Comparison of ENCODE assay signal across 22 cellular contexts in genomic region chr4:138232364-138232763, GRCh38. TPM values are rescaled to one million over a fixed set of nuclear protein-coding genes. Genes with fewer than 3 reads are reported as not detected.
DNase-seq lines count a peak whose midpoint lies in the region; ATAC-seq, FAIRE-seq and TF ChIP-seq lines count a peak whose summit lies in the region.
"Had no signal": no experiment of that assay in that cellular context is flagged by ENCODE, and none has a peak within 500 bp of the region (broad histone marks: within the 10 kb centered on the region; RNA-seq: fewer than 3 reads in every experiment).

No MANE protein-coding gene starts in this region.

- no peak overlapping the region for H3K4me3 ChIP-seq in A673 (ENCODE audit: low read depth, low read length, poor library complexity, severe bottlenecking)
- H3K4me3 ChIP-seq in IMR-90 (ENCODE audit: insufficient read depth, low read depth, low read length), result no peak overlapping the region
- H3K4me3 ChIP-seq in K562, result no peak overlapping the region
- H3K4me3 ChIP-seq in foreskin fibroblast (ENCODE audit: low read depth in 1 of 2, low read length in 2 of 2), result no peak overlapping the region
- H3K4me3 ChIP-seq: BLaER1 treated with 17β-estradiol and CSF1 and Interleukin-3, amounts not matched to agents 10 nM and 100 nM; HAP-1 had no signal

- CTCF ChIA-PET in A673 (lab: Charles Lee), result no interaction called here
- CTCF ChIA-PET in IMR-90 (lab: Yijun Ruan, JAX), result interaction anchor here (1.2 kb wide), 1 partner anchor 9 kb away, joined by 3 read pairs; the partner anchor contains the start of gene SLC7A11
- CTCF ChIA-PET in K562 (lab: Yijun Ruan, JAX; ENCODE audit: low intra/inter-chr PET ratio), result no interaction called here

- in situ Hi-C loops in IMR-90 (cut with MboI; ENCODE audit: low sequenced_read_pairs) (no loop called here), K562 (cut with MboI) (no loop called here)

- no peak overlapping the region for H2AK9ac ChIP-seq in IMR-90 (replicated peaks; ENCODE audit: low read depth, low read length, poor library complexity)

- TF ChIP-seq CTCF in A673 (conservative IDR thresholded peaks at IDR 0.05; ENCODE audit: low read depth, low read length) (no peak), IMR-90 (conservative IDR thresholded peaks at IDR 0.05; ENCODE audit: low read depth, low read length) (no peak), K562 (IDR thresholded peaks at IDR 0.05 in 2 of 3, conservative IDR thresholded peaks at IDR 0.05 in 1 of 3; ENCODE audit: insufficient read depth in 2 of 3, low read depth in 1 of 3, low read length in 3 of 3) (no peak), foreskin fibroblast (IDR thresholded peaks at IDR 0.05; ENCODE audit: low read depth, low read length) (no peak)

- BruUV-seq in A673 (replicated peaks; lab: Mats Ljungman, UMichigan), result no TSS peak
- no TSS peak for BruUV-seq in IMR-90 (replicated peaks; lab: Mats Ljungman, UMichigan)
- BruUV-seq in K562 (replicated peaks; lab: Mats Ljungman, UMichigan), result no TSS peak

- no peak overlapping the region for H3K23ac ChIP-seq in IMR-90 (ENCODE audit: low read depth, low read length)

- peak overlapping the region; percentile 35; the same call in 1 of the 2 replicates for H2AK5ac ChIP-seq in IMR-90 (ENCODE audit: low read depth, low read length)

- no peak overlapping the region; the same call in 2 of the 3 replicates for H2BK15ac ChIP-seq in IMR-90 (ENCODE audit: low read depth, low read length)

- H3K18ac ChIP-seq in IMR-90 (ENCODE audit: low read depth, low read length), result peak overlapping the region; percentile 79

- H3K36me3 ChIP-seq in A673 (ENCODE audit: insufficient read depth, low read length, poor library complexity, severe bottlenecking), result peaks cover 61% of the 10 kb centered on the region
- H3K36me3 ChIP-seq in IMR-90 (ENCODE audit: control insufficient read depth, insufficient read depth, low read length), result peaks cover 17% of the 10 kb centered on the region
- peaks cover 56% of the 10 kb centered on the region for H3K36me3 ChIP-seq in K562 (ENCODE audit: control insufficient read depth, insufficient read depth, low read length)
- H3K36me3 ChIP-seq: BE2C had no signal

- H3K9me3 ChIP-seq in A673 (ENCODE audit: low read depth, low read length, poor library complexity, severe bottlenecking) (no peaks in the 10 kb centered on the region), IMR-90 (ENCODE audit: control insufficient read depth, insufficient read depth, low read length) (no peaks in the 10 kb centered on the region), K562 (replicated peaks; ENCODE audit: control insufficient read depth, insufficient read depth, low read depth, low read length) (no peaks in the 10 kb centered on the region)
- H3K9me3 ChIP-seq: BE2C; BLaER1 treated with 17β-estradiol and CSF1 and Interleukin-3, amounts not matched to agents 10 nM and 100 nM; HAP-1 had no signal

- H3K14ac ChIP-seq in IMR-90 (replicated peaks; ENCODE audit: low read depth, low read length), result no peak overlapping the region

- H2AFZ ChIP-seq in IMR-90 (replicated peaks; ENCODE audit: low read length, poor library complexity) (no peak overlapping the region), K562 (ENCODE audit: low read depth, low read length) (no peak overlapping the region)

- peak overlapping the region; percentile 72 for H2BK5ac ChIP-seq in IMR-90 (ENCODE audit: low read depth, low read length, poor library complexity, severe bottlenecking)

- peaks cover 68% of the 10 kb centered on the region for H3K79me2 ChIP-seq in K562 (ENCODE audit: control insufficient read depth, insufficient read depth, low read length)

- dilution Hi-C loops in IMR-90 (cut with HindIII; ENCODE audit: low sequenced_read_pairs, unreplicated experiment), result no loop called here

- H3K9me1 ChIP-seq in IMR-90 (ENCODE audit: insufficient read depth, low read length) (peaks cover 3% of the 10 kb centered on the region), K562 (ENCODE audit: control insufficient read depth, insufficient read depth, low read length) (no peaks in the 10 kb centered on the region)

- no peaks in the 10 kb centered on the region for H3K27me3 ChIP-seq in A673 (replicated peaks; ENCODE audit: insufficient read depth, low read depth, low read length, poor library complexity)
- no peaks in the 10 kb centered on the region for H3K27me3 ChIP-seq in IMR-90 (ENCODE audit: control insufficient read depth, insufficient read depth, low read length)
- H3K27me3 ChIP-seq in K562 (ENCODE audit: control insufficient read depth in 2 of 2, insufficient read depth in 2 of 2, low read length in 2 of 2), result no peaks in the 10 kb centered on the region
- H3K27me3 ChIP-seq: BE2C; BLaER1 treated with 17β-estradiol and CSF1 and Interleukin-3, amounts not matched to agents 10 nM and 100 nM had no signal

- TF ChIP-seq POLR2A in IMR-90 (IDR thresholded peaks at IDR 0.05; ENCODE audit: low read depth, low read length) (no peak), K562 (conservative IDR thresholded peaks at IDR 0.05) (no peak)

- 0 out of 2 replicates have a peak overlapping the region, but pooled peaks have one; percentile 28 for H4K91ac ChIP-seq in IMR-90 (ENCODE audit: insufficient read depth, low read depth, low read length)

- H3K79me1 ChIP-seq in IMR-90 (ENCODE audit: low read depth in 1 of 2, low read length in 2 of 2), result peaks cover 18 to 35% of the 10 kb centered on the region in 2 experiments

- POLR2A ChIA-PET in A673 (lab: Charles Lee; ENCODE audit: low non-redundant PET), result interaction anchor here (0.8 kb wide), 1 partner anchor 10 kb away, joined by 4 read pairs; the partner anchor contains the start of gene SLC7A11
- POLR2A ChIA-PET in IMR-90 (lab: Charles Lee; ENCODE audit: unreplicated experiment), result no interaction called here
- POLR2A ChIA-PET in K562 (lab: Yijun Ruan, JAX), result interaction anchor here (1.0 to 5.5 kb wide), 2 partner anchors 9 to 11 kb away, joined by 3 to 40 read pairs; partner anchors contain the start of gene SLC7A11

- H3K4ac ChIP-seq in IMR-90 (ENCODE audit: low read depth, low read length), result peak overlapping the region; percentile 20; the same call in 1 of the 2 replicates

- peak overlapping the region in 1 of 2 experiments; percentile 46; a peak in 2 of 4 replicates for H4K8ac ChIP-seq in IMR-90 (ENCODE audit: low read depth in 2 of 2, low read length in 2 of 2)

- peak overlapping the region; percentile 59 for H2BK120ac ChIP-seq in IMR-90 (ENCODE audit: low read depth, low read length)

- H3K56ac ChIP-seq in IMR-90 (ENCODE audit: extremely low read depth, insufficient read depth, low read length), result no peak overlapping the region; the same call in 1 of the 2 replicates

- FAIRE-seq in K562 (lab: Jason Lieb, UNC), result no peak
- FAIRE-seq: D721Med, GM12891, GM18507, H54 had no signal

- TF ChIP-seq EP300 in K562 (IDR thresholded peaks at IDR 0.05; ENCODE audit: low read length), result no peak

- TF ChIP-seq RAD21 in IMR-90 (IDR thresholded peaks at IDR 0.05; ENCODE audit: low read length) (no peak), K562 (CRISPR knock-in tag; conservative IDR thresholded peaks at IDR 0.05 in 1 of 2, IDR thresholded peaks at IDR 0.05 in 1 of 2) (no peak)

- DNase-seq in A673 (ENCODE audit: low spot score) (no peak), IMR-90 (no peak), K562 (ENCODE audit: extremely low read depth in 1 of 4, low spot score in 3 of 4) (no peak), NCI-H82 treated with DMSO at 0.1 percent for 48 hours (lab: John Stamatoyannopoulos, UW; ENCODE audit: unreplicated experiment) (no peak), foreskin fibroblast (no peak)
- DNase-seq: ACHN; AML-193; BE2C; CD4-positive, alpha-beta T cell; CD8-positive, alpha-beta memory T cell; DMS 273 treated with DMSO at 0.1 percent for 48 hours; DMS53; DMS79 treated with DMSO at 0.1 percent for 48 hours; GF-D8; GOT3 had no signal

- H3K27ac ChIP-seq in A673 (ENCODE audit: low read depth, low read length, poor library complexity, severe bottlenecking) (peak overlapping the region; percentile 26), IMR-90 (ENCODE audit: insufficient read depth, low read length) (no peak overlapping the region), K562 (ENCODE audit: extremely low read depth, low read depth, low read length) (no peak overlapping the region)
- H3K27ac ChIP-seq: BLaER1 treated with 17β-estradiol and CSF1 and Interleukin-3, amounts not matched to agents 10 nM and 100 nM had no signal

- intact Hi-C loops in A673 (cut with micrococcal nuclease; ENCODE audit: unreplicated experiment), result no loop called here
- intact Hi-C loops in IMR-90 (cut with micrococcal nuclease), result no loop called here
- intact Hi-C loops in K562 (cut with micrococcal nuclease), result no loop called here

- no CpG with 5 or more reads among the region's 1 CpG for WGBS in IMR-90 (ENCODE audit: extremely low coverage in 2 of 2, insufficient read length in 1 of 2), 2 experiments
- WGBS in K562 (ENCODE audit: insufficient coverage, low coverage, missing lambda C conversion rate), result 100% methylated on average over 1 of the region's 1 CpG

- H3K4me2 ChIP-seq in IMR-90 (ENCODE audit: low read depth, low read length), result no peak overlapping the region
- no peak overlapping the region for H3K4me2 ChIP-seq in K562 (ENCODE audit: insufficient read depth, low read length)
- H3K4me2 ChIP-seq: BLaER1 treated with 17β-estradiol and CSF1 and Interleukin-3, amounts not matched to agents 10 nM and 100 nM had no signal

- H3K4me1 ChIP-seq in A673 (ENCODE audit: insufficient read depth, low read length, poor library complexity, severe bottlenecking) (peaks cover 50% of the 10 kb centered on the region), IMR-90 (ENCODE audit: control insufficient read depth, insufficient read depth, low read length) (peaks cover 10% of the 10 kb centered on the region), K562 (replicated peaks in 1 of 2; ENCODE audit: control insufficient read depth in 2 of 2, insufficient read depth in 2 of 2, low read length in 2 of 2) (peaks cover 0 to 15% of the 10 kb centered on the region in 2 experiments; a peak in 2 of 5 replicates)

- no peaks in the 10 kb centered on the region for H4K20me1 ChIP-seq in IMR-90 (ENCODE audit: insufficient read depth, low read length)
- H4K20me1 ChIP-seq in K562 (replicated peaks; ENCODE audit: control insufficient read depth, insufficient read depth, low read length), result no peaks in the 10 kb centered on the region; the same call in 1 of the 2 replicates
- H4K20me1 ChIP-seq: BLaER1 treated with 17β-estradiol and CSF1 and Interleukin-3, amounts not matched to agents 10 nM and 100 nM had no signal

- peak overlapping the region; percentile 66; the same call in 1 of the 2 replicates for H4K5ac ChIP-seq in IMR-90 (ENCODE audit: low read depth, low read length)

- ATAC-seq in IMR-90 (ENCODE audit: low read depth), result no peak
- ATAC-seq in K562, result no peak
- no peak for ATAC-seq in HG03457 (IDR thresholded peaks at IDR 0.05; ENCODE audit: unreplicated experiment)

- H3K9ac ChIP-seq in IMR-90 (ENCODE audit: low read depth, low read length) (no peak overlapping the region), K562 (ENCODE audit: insufficient read depth in 1 of 2, low read depth in 2 of 2, low read length in 2 of 2) (no peak overlapping the region)
- H3K9ac ChIP-seq: BLaER1 treated with 17β-estradiol and CSF1 and Interleukin-3, amounts not matched to agents 10 nM and 100 nM had no signal

- peak overlapping the region; percentile 27; the same call in 1 of the 2 replicates for H2BK20ac ChIP-seq in IMR-90 (ENCODE audit: low read depth, low read length)

RNA-seq across cellular contexts. Expression of gene SLC7A11, which starts 9.8 kb away (rescaled TPM):
- total RNA-seq in A673 (2021) (40.6 and 43.8 TPM in 2 replicates), IMR-90 (2012; rRNA removed) (24.7 and 35.6 TPM in 2 replicates), K562 (2014; rRNA removed) (13.0 and 13.1 TPM in 2 replicates), K562 (2014; rRNA removed; fragmentation: Illumina TruSeq; extraction: Trizol) (26.1 and 37.6 TPM in 2 replicates), K562 (2015; rRNA removed; fragmentation: Illumina TruSeq; extraction: Trizol) (3.5 and 4.5 TPM in 2 replicates), K562 (2021) (13.1 and 15.4 TPM in 2 replicates)
- polyA plus RNA-seq in IMR-90 (2012; rRNA removed) (5.6 and 8.3 TPM in 2 replicates), K562 (2011; rRNA removed) (13.9 and 18.6 TPM in 2 replicates), K562 (2014; fragmentation: Illumina TruSeq; extraction: Trizol) (16.4 and 16.5 TPM in 2 replicates), K562 (2014; fragmentation: Nextera tagmentation; extraction: Ambion mirVana) (1 to 10 TPM; 4.7 to 9.1 TPM), K562 (2014; rRNA removed) (11.5 and 13.5 TPM in 2 replicates)
- 1.1 and 1.5 TPM in 2 replicates for polyA plus RNA-seq in IMR-90 (2012; cell fraction: cytosol; rRNA removed)
- polyA plus RNA-seq in IMR-90 (2012; cell fraction: nucleus; rRNA removed; ENCODE audit: low replicate concordance), result 1.2 and 14.0 TPM in 2 replicates
- 27.5 and 76.5 TPM in 2 replicates for total RNA-seq in K562 (2011; cell fraction: chromatin; rRNA removed; ENCODE audit: low replicate concordance)
- total RNA-seq in K562 (2011; cell fraction: nucleolus; rRNA removed), result 16.5 and 25.1 TPM in 2 replicates
- total RNA-seq in K562 (2011; cell fraction: nucleoplasm; rRNA removed), result 48.4 and 73.4 TPM in 2 replicates
- 2.3 and 9.1 TPM in 2 replicates for polyA plus RNA-seq in K562 (2011; cell fraction: cytosol; rRNA removed)
- 9.7 and 19.0 TPM in 2 replicates for polyA plus RNA-seq in K562 (2011; cell fraction: nucleus; rRNA removed)
- polyA plus RNA-seq in K562 (2012), result 4.8 and 19.7 TPM in 2 replicates
- polyA minus RNA-seq in K562 (2011; rRNA and poly(A)+ RNA removed), result 25.7 and 42.3 TPM in 2 replicates
- polyA minus RNA-seq in K562 (2011; cell fraction: cytosol; rRNA and poly(A)+ RNA removed), result 11.0 and 17.2 TPM in 2 replicates
- 18.3 and 53.0 TPM in 2 replicates for polyA minus RNA-seq in K562 (2011; cell fraction: nucleus; rRNA and poly(A)+ RNA removed)
- polyA plus RNA-seq: CD8-positive, alpha-beta memory T cell had no signal
